In genomic region chr6:16441262-16441661, GRCh38 we compare ENCODE assay signal across 1 cellular context.
TF ChIP-seq lines count a peak whose summit lies in the region.

No MANE protein-coding gene starts in this region.

TF ChIP-seq in GM23338, 12 proteins besides CTCF, POLR2A, EP300 and RAD21 (continued from another document):
- TF ChIP-seq ZNF462 (CRISPR knock-in tag; IDR thresholded peaks at IDR 0.05) (no peak), ZNF331 (CRISPR knock-in tag; IDR thresholded peaks at IDR 0.05; ENCODE audit: low read depth) (no peak), EZH2phosphoT487 (IDR thresholded peaks at IDR 0.05; ENCODE audit: unreplicated experiment) (no peak)
- TF ChIP-seq, protein P1, sequence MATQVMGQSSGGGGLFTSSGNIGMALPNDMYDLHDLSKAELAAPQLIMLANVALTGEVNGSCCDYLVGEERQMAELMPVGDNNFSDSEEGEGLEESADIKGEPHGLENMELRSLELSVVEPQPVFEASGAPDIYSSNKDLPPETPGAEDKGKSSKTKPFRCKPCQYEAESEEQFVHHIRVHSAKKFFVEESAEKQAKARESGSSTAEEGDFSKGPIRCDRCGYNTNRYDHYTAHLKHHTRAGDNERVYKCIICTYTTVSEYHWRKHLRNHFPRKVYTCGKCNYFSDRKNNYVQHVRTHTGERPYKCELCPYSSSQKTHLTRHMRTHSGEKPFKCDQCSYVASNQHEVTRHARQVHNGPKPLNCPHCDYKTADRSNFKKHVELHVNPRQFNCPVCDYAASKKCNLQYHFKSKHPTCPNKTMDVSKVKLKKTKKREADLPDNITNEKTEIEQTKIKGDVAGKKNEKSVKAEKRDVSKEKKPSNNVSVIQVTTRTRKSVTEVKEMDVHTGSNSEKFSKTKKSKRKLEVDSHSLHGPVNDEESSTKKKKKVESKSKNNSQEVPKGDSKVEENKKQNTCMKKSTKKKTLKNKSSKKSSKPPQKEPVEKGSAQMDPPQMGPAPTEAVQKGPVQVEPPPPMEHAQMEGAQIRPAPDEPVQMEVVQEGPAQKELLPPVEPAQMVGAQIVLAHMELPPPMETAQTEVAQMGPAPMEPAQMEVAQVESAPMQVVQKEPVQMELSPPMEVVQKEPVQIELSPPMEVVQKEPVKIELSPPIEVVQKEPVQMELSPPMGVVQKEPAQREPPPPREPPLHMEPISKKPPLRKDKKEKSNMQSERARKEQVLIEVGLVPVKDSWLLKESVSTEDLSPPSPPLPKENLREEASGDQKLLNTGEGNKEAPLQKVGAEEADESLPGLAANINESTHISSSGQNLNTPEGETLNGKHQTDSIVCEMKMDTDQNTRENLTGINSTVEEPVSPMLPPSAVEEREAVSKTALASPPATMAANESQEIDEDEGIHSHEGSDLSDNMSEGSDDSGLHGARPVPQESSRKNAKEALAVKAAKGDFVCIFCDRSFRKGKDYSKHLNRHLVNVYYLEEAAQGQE (IDR thresholded peaks at IDR 0.05; ENCODE audit: unreplicated experiment), result no peak
- TF ChIP-seq, protein P2, sequence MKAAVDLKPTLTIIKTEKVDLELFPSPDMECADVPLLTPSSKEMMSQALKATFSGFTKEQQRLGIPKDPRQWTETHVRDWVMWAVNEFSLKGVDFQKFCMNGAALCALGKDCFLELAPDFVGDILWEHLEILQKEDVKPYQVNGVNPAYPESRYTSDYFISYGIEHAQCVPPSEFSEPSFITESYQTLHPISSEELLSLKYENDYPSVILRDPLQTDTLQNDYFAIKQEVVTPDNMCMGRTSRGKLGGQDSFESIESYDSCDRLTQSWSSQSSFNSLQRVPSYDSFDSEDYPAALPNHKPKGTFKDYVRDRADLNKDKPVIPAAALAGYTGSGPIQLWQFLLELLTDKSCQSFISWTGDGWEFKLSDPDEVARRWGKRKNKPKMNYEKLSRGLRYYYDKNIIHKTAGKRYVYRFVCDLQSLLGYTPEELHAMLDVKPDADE (IDR thresholded peaks at IDR 0.05), result no peak
